In the genomic region with DNA sequence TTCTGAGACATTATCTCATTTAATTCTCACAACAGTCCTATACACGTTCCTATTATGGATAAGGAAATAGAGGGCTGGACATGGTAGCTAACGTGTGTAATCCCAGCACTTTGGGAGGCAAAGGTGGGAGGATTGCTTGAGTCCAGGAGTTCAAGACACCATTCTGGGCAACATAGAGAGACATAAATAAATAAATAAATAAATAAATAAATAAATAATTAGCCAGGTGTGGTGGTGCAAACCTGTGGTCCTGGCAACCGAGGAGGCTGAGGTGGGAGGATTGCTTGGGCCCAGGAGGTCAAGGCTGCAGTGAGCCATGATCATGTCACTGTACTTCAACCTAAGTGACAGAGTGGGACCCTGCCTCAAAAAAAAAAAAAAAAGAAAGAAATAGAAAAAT, we compare ENCODE assay signal across 21 cellular contexts.
"Had no signal": no experiment of that assay in that cellular context is flagged by ENCODE, and none has a peak within 500 bp of the region (broad histone marks: within the 10 kb centered on the region; RNA-seq: fewer than 3 reads in every experiment).

No MANE protein-coding gene starts in this region.

- H3K27me3 ChIP-seq: esophagus squamous epithelium, gastrocnemius medialis, heart right ventricle, left lung had no signal

- H3K27ac ChIP-seq: epithelial cell of prostate, esophagus squamous epithelium, left lung, lower lobe of right lung had no signal

- ATAC-seq: effector memory CD8-positive, alpha-beta T cell; esophagus mucosa had no signal

- DNase-seq: cortex of kidney; effector CD8-positive, alpha-beta T cell; effector memory CD8-positive, alpha-beta T cell; endodermal cell; erythroblast; esophagus squamous epithelium; foreskin fibroblast; foreskin melanocyte; gastrocnemius medialis; glutamatergic neuron; head of caudate nucleus; hippocampal formation; left cardiac atrium; left lung; lower lobe of right lung; mesenchymal stem cell; naive B cell had no signal

- H3K9me3 ChIP-seq: esophagus squamous epithelium, gastrocnemius medialis, left lung, lower lobe of right lung, mucosa of descending colon had no signal

- H3K4me1 ChIP-seq: esophagus squamous epithelium had no signal

- H3K36me3 ChIP-seq: esophagus squamous epithelium, gastrocnemius medialis, heart right ventricle, left lung, lower lobe of right lung had no signal

- H3K4me3 ChIP-seq: esophagus squamous epithelium, gastrocnemius medialis, heart right ventricle, left lung, lower lobe of right lung, mucosa of descending colon had no signal
